In genomic region chr2:11179196-11179595, GRCh38 we compare ENCODE assay signal across 28 cellular contexts.
"Had no signal": no experiment of that assay in that cellular context is flagged by ENCODE, and none has a peak within 500 bp of the region (broad histone marks: within the 10 kb centered on the region; RNA-seq: fewer than 3 reads in every experiment).

No MANE protein-coding gene starts in this region.

- H3K9me3 ChIP-seq: colonic mucosa, esophagus squamous epithelium, gastrocnemius medialis, heart right ventricle, left lung, lower lobe of right lung, mucosa of descending colon had no signal

- H3K4me3 Mint-ChIP-seq: dendritic cell treated with granulocyte-macrophage colony-stimulating factor and Interleukin-4, amounts not matched to agents 40 ng/mL and 50 ng/mL, for 4 days; effector memory CD8-positive, alpha-beta T cell; endodermal cell; mesothelial cell of epicardium; naive B cell had no signal

- H3K4me1 Mint-ChIP-seq: endodermal cell had no signal

- H3K4me3 ChIP-seq: colonic mucosa, esophagus squamous epithelium, gastrocnemius medialis, heart right ventricle, left lung, lower lobe of right lung, mucosa of descending colon had no signal

- FAIRE-seq: endometrium, islet of Langerhans, keratinocyte had no signal

- H3K27me3 ChIP-seq: colonic mucosa, esophagus squamous epithelium, gastrocnemius medialis, heart right ventricle, left lung had no signal

- H3K4me1 ChIP-seq: colonic mucosa, gastrocnemius medialis had no signal

- H3K27me3 Mint-ChIP-seq: dendritic cell treated with granulocyte-macrophage colony-stimulating factor and Interleukin-4, amounts not matched to agents 40 ng/mL and 50 ng/mL, for 4 days; effector memory CD8-positive, alpha-beta T cell; naive B cell had no signal

- ATAC-seq: effector memory CD8-positive, alpha-beta T cell; esophagus mucosa; gastrocnemius medialis; heart right ventricle; left cardiac atrium; left lung; left ventricle myocardium superior; lower lobe of right lung; mucosa of descending colon had no signal

- H3K27ac Mint-ChIP-seq: dendritic cell treated with granulocyte-macrophage colony-stimulating factor and Interleukin-4, amounts not matched to agents 40 ng/mL and 50 ng/mL, for 4 days; effector memory CD8-positive, alpha-beta T cell; endodermal cell; mesothelial cell of epicardium had no signal

- H3K9me3 Mint-ChIP-seq: dendritic cell treated with granulocyte-macrophage colony-stimulating factor and Interleukin-4, amounts not matched to agents 40 ng/mL and 50 ng/mL, for 4 days; effector memory CD8-positive, alpha-beta T cell; endodermal cell; mesothelial cell of epicardium; naive B cell had no signal

- H3K27ac ChIP-seq: colonic mucosa, epithelial cell of prostate, esophagus squamous epithelium, gastrocnemius medialis, heart right ventricle, left lung, lower lobe of right lung had no signal

- DNase-seq: colonic mucosa; cortex of kidney; effector CD8-positive, alpha-beta T cell; effector memory CD8-positive, alpha-beta T cell; endodermal cell; erythroblast; esophagus squamous epithelium; foreskin fibroblast; foreskin melanocyte; gastrocnemius medialis; glutamatergic neuron; head of caudate nucleus; heart right ventricle; hippocampal formation; left cardiac atrium; left lung; left ventricle myocardium superior; lower lobe of right lung; mesenchymal stem cell; mucosa of descending colon; naive B cell had no signal
